8 cellular contexts compared by ENCODE assay signal in the genomic region with DNA sequence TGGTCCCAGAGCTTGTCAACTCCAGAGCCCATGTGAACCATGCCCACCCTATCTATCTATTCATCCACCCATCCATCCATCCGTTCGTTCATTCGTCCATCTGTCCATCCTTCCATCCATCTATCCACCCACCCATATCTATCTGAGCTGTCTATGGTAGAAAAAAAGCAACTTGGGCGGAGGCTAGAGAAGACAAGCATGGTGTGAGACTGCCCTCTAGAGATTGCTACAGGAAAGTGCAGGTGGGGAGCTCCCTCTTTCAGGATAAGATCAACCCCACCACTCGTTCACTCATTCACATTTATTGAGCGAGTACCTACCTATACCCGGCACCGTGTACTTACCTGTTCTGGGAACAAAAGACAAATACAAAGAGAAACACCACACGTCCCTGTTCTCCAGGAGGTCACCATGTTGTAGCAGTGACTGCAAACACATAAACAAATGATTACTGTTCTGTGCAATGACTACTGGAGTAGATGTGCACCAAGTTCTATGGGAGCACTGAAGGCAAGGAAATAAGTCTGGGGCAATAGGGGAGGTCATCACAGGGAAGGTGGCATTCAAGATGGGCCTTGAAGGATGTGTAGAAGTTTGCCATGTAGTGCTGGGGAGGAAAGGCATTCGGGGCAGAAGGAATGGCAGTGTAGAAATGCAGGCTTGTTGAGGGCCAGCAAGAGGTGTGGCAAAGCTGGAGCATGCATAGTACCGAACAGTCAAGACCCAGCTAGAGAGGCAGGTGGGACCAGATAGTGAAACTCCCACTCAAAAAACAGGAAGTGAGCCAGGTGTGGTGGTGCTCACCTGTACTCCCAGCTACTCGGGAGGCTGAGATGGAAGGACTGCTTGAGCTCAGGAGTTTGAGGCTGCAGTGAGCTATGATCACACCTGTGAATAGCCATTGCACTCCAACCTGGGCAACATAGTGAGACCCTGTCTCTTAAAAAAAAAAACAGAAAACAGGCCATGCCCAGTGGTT. TPM values are rescaled to one million over a fixed set of nuclear protein-coding genes. Genes with fewer than 3 reads are reported as not detected.
DNase-seq lines count a peak whose midpoint lies in the region; ATAC-seq and TF ChIP-seq lines count a peak whose summit lies in the region.

No MANE protein-coding gene starts in this region.

- H3K27ac ChIP-seq in HEK293 (ENCODE audit: extremely low read depth, low read depth, low read length) = no peak overlapping the region

- peak; percentile 59 for DNase-seq in BE2C
- DNase-seq in NCI-H345 (lab: John Stamatoyannopoulos, UW) = peak; percentile 75
- peak; percentile 65 for DNase-seq in central memory CD4-positive, alpha-beta T cell
- DNase-seq in kidney epithelial cell (ENCODE audit: low read depth) = peak; percentile 14
- DNase-seq in stimulated activated CD4-positive, alpha-beta T cell treated with anti-CD3 and anti-CD28 coated beads, TNF-alpha, amount 100 ng/mL, for 1 hour (ENCODE audit: low read depth in 3 of 3, low spot score in 1 of 3) = peak in 2 of 3 donors; percentile 7 to 33

- ATAC-seq in GM18517 (IDR thresholded peaks at IDR 0.05; ENCODE audit: unreplicated experiment) = no peak

- H3K4me3 ChIP-seq in BE2C (ENCODE audit: low read depth, low read length) = no peak overlapping the region
- no peak overlapping the region for H3K4me3 ChIP-seq in HEK293 (ENCODE audit: low read depth, low read length)
- no peak overlapping the region for H3K4me3 ChIP-seq in WI38 (ENCODE audit: low read depth, low read length)
- no peak overlapping the region for H3K4me3 ChIP-seq in kidney epithelial cell (ENCODE audit: low read depth, low read length)

- TF ChIP-seq CTCF in BE2C (IDR thresholded peaks at IDR 0.05; ENCODE audit: low read depth, low read length) (peak; percentile 99), HEK293 (tag by site-specific recombination; IDR thresholded peaks at IDR 0.05) (peak; percentile 94), WI38 (IDR thresholded peaks at IDR 0.05; ENCODE audit: low read depth, low read length) (peak; percentile 89), kidney epithelial cell (IDR thresholded peaks at IDR 0.05; ENCODE audit: insufficient read depth, low read length, poor library complexity, severe bottlenecking) (peak; percentile 92)

- no peaks in the 10 kb centered on the region for H3K9me3 ChIP-seq in BE2C
- H3K9me3 ChIP-seq in HEK293 (ENCODE audit: control insufficient read depth, insufficient read depth, low read depth, low read length) = no peaks in the 10 kb centered on the region

- H3K4me1 ChIP-seq in BE2C (no peaks in the 10 kb centered on the region), HEK293 (ENCODE audit: control insufficient read depth, insufficient read depth, low read length) (no peaks in the 10 kb centered on the region)

- CTCF ChIA-PET in HEK293 (lab: Yijun Ruan, JAX) = interaction anchor here (0.5 to 14.7 kb wide), 88 partner anchors 8 to 1362 kb away, joined by 3 to 387 read pairs (median 4); a partner anchor contains a TSS

- POLR2A ChIA-PET in HEK293 (lab: Yijun Ruan, JAX) = interaction anchor here (1.1 to 1.6 kb wide), 9 partner anchors 10 to 854 kb away, joined by 3 to 10 read pairs (median 6); a partner anchor contains a TSS

- H3K27me3 ChIP-seq in BE2C (peaks cover 7% of the 10 kb centered on the region), kidney epithelial cell (ENCODE audit: control insufficient read depth, insufficient read depth, low read length) (no peaks in the 10 kb centered on the region)

- H3K36me3 ChIP-seq in BE2C = no peaks in the 10 kb centered on the region
- no peaks in the 10 kb centered on the region for H3K36me3 ChIP-seq in HEK293 (ENCODE audit: control insufficient read depth in 2 of 2, insufficient read depth in 1 of 2, low read length in 2 of 2)
- no peaks in the 10 kb centered on the region for H3K36me3 ChIP-seq in kidney epithelial cell (ENCODE audit: control insufficient read depth, insufficient read depth, low read length)

TF ChIP-seq in HEK293, 187 proteins besides CTCF, POLR2A, EP300 and RAD21 (continues in another document):
- peak; percentile 29; the same call in 1 of the 2 replicates for TF ChIP-seq KLF1 (tag by site-specific recombination; IDR thresholded peaks at IDR 0.05)
- TF ChIP-seq ZFHX2 (tag by site-specific recombination; conservative IDR thresholded peaks at IDR 0.05) = peak; percentile 59
- TF ChIP-seq ZNF132 (tag by site-specific recombination; IDR thresholded peaks at IDR 0.05; ENCODE audit: borderline replicate concordance) = no peak
- 0 out of 2 replicates have a peak, but pooled peaks have one; percentile 43 for TF ChIP-seq REPIN1 (tag by site-specific recombination; IDR thresholded peaks at IDR 0.05; ENCODE audit: low read depth)
- TF ChIP-seq, protein P1, sequence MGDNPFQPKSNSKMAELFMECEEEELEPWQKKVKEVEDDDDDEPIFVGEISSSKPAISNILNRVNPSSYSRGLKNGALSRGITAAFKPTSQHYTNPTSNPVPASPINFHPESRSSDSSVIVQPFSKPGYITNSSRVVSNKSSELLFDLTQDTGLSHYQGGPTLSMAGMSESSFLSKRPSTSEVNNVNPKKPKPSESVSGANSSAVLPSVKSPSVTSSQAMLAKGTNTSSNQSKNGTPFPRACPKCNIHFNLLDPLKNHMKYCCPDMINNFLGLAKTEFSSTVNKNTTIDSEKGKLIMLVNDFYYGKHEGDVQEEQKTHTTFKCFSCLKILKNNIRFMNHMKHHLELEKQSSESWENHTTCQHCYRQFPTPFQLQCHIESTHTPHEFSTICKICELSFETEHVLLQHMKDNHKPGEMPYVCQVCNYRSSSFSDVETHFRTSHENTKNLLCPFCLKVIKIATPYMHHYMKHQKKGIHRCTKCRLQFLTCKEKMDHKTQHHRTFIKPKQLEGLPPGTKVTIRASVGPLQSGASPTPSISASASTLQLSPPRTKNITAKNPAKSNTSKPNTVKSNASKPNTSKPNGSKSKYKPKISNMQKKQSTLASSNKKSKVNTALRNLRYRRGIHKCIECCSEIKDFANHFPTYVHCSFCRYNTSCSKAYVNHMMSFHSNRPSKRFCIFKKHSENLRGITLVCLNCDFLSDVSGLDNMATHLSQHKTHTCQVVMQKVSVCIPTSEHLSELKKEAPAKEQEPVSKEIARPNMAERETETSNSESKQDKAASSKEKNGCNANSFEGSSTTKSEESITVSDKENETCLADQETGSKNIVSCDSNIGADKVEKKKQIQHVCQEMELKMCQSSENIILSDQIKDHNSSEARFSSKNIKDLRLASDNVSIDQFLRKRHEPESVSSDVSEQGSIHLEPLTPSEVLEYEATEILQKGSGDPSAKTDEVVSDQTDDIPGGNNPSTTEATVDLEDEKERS (tag by site-specific recombination; IDR thresholded peaks at IDR 0.05) = no peak
- TF ChIP-seq ZNF366 (tag by site-specific recombination; conservative IDR thresholded peaks at IDR 0.05) = peak; percentile 94
- TF ChIP-seq ZNF654 (tag by site-specific recombination; IDR thresholded peaks at IDR 0.05; ENCODE audit: low read depth) = peak; percentile 97
- peak; percentile 76 for TF ChIP-seq EGR2 (tag by site-specific recombination; IDR thresholded peaks at IDR 0.05; ENCODE audit: low read depth)
- TF ChIP-seq, protein P2, sequence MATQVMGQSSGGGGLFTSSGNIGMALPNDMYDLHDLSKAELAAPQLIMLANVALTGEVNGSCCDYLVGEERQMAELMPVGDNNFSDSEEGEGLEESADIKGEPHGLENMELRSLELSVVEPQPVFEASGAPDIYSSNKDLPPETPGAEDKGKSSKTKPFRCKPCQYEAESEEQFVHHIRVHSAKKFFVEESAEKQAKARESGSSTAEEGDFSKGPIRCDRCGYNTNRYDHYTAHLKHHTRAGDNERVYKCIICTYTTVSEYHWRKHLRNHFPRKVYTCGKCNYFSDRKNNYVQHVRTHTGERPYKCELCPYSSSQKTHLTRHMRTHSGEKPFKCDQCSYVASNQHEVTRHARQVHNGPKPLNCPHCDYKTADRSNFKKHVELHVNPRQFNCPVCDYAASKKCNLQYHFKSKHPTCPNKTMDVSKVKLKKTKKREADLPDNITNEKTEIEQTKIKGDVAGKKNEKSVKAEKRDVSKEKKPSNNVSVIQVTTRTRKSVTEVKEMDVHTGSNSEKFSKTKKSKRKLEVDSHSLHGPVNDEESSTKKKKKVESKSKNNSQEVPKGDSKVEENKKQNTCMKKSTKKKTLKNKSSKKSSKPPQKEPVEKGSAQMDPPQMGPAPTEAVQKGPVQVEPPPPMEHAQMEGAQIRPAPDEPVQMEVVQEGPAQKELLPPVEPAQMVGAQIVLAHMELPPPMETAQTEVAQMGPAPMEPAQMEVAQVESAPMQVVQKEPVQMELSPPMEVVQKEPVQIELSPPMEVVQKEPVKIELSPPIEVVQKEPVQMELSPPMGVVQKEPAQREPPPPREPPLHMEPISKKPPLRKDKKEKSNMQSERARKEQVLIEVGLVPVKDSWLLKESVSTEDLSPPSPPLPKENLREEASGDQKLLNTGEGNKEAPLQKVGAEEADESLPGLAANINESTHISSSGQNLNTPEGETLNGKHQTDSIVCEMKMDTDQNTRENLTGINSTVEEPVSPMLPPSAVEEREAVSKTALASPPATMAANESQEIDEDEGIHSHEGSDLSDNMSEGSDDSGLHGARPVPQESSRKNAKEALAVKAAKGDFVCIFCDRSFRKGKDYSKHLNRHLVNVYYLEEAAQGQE (tag by site-specific recombination; IDR thresholded peaks at IDR 0.05) = peak; percentile 97
- no peak for TF ChIP-seq ZNF560 (tag by site-specific recombination; IDR thresholded peaks at IDR 0.05; ENCODE audit: borderline replicate concordance)
- TF ChIP-seq ZFP3 (tag by site-specific recombination; IDR thresholded peaks at IDR 0.05; ENCODE audit: low read depth) = peak; percentile 76
- TF ChIP-seq ZNF121 (tag by site-specific recombination; IDR thresholded peaks at IDR 0.05) = peak; percentile 32; the same call in 1 of the 2 replicates
- TF ChIP-seq ZFP69B (tag by site-specific recombination; IDR thresholded peaks at IDR 0.05) = 0 out of 2 replicates have a peak, but pooled peaks have one; percentile 45
- TF ChIP-seq ZNF335 (tag by site-specific recombination; conservative IDR thresholded peaks at IDR 0.05) = 0 out of 2 replicates have a peak, but pooled peaks have one; percentile 12
- 0 out of 2 replicates have a peak, but pooled peaks have one; percentile 59 for TF ChIP-seq ZNF2 (tag by site-specific recombination; IDR thresholded peaks at IDR 0.05)

RNA-seq across cellular contexts. Expression of a gene that starts 13.4 kb away (rescaled TPM):
- polyA plus RNA-seq in BE2C (2012; ENCODE audit: insufficient read depth, insufficient read length, low read depth) = 351 TPM
- total RNA-seq in kidney epithelial cell = 45.9 and 71.1 TPM in 2 replicates

RNA-seq across cellular contexts. Expression of a gene that starts 29.0 kb away (rescaled TPM):
- 47.7 TPM for polyA plus RNA-seq in BE2C (2012; ENCODE audit: insufficient read depth, insufficient read length, low read depth)
- total RNA-seq in kidney epithelial cell = 118 and 119 TPM in 2 replicates

RNA-seq across cellular contexts. Expression of a gene that starts 48.4 kb away (rescaled TPM):
- 16.0 TPM for polyA plus RNA-seq in BE2C (2012; ENCODE audit: insufficient read depth, insufficient read length, low read depth)
- 33.3 and 45.1 TPM in 2 replicates for total RNA-seq in kidney epithelial cell

Comparison
In these comparisons a context has a peak if more than half of its experiments do, and no peak if none do; other contexts are left out.
1. DNase-seq: peak in every context shown above with its lines; median percentile 75 in NCI-H345; 65 in central memory CD4-positive, alpha-beta T cell; 59 in BE2C; 20 in stimulated activated CD4-positive, alpha-beta T cell treated with anti-CD3 and anti-CD28 coated beads, TNF-alpha, amount 100 ng/mL, for 1 hour; 14 in kidney epithelial cell.